ENCODE assay signal across 24 cellular contexts in genomic region chr3:33173672-33174071, GRCh38. TPM values are rescaled to one million over a fixed set of nuclear protein-coding genes. Genes with fewer than 3 reads are reported as not detected.
"Had no signal": no experiment of that assay in that cellular context is flagged by ENCODE, and none has a peak within 500 bp of the region (broad histone marks: within the 10 kb centered on the region; RNA-seq: fewer than 3 reads in every experiment).

No MANE protein-coding gene starts in this region.

- FAIRE-seq: RCC 7860, TTC549 had no signal

- ATAC-seq: activated naive CD4-positive, alpha-beta T cell treated with anti-CD3 and anti-CD28 coated beads, Interleukin-2, amount 50 U/mL, for 72 hours; activated naive CD8-positive, alpha-beta T cell treated with anti-CD3 and anti-CD28 coated beads, Interleukin-2, amount 50 U/mL, for 24 hours; activated T-cell treated with anti-CD3 and anti-CD28 coated beads, Interleukin-2, amount 50 U/mL, for 4 hours; PC-3; T-cell had no signal

- H3K27me3 ChIP-seq: breast epithelium had no signal

- DNase-seq: activated B cell treated with CpG ODN at 0.5 μM for 24 hours; activated CD4-positive, alpha-beta memory T cell treated with anti-CD3 and anti-CD28 coated beads for 36 hours; activated CD4-positive, alpha-beta T cell treated with anti-CD3 and anti-CD28 coated beads, Interleukin-2, amount 10 ng/mL, durations not matched to agents 7 days and 5 days; activated CD8-positive, alpha-beta memory T cell treated with anti-CD3 and anti-CD28 coated beads for 24 hours; activated effector memory CD4-positive, alpha-beta T cell treated with anti-CD3 and anti-CD28 coated beads, Interleukin-2, amount 50 U/mL, for 16 hours; activated naive CD4-positive, alpha-beta T cell treated with Interleukin-2 at 50 U/mL for 16 hours; activated naive CD8-positive, alpha-beta T cell treated with anti-CD3 and anti-CD28 coated beads, Interleukin-2, amount 50 U/mL, for 24 hours; activated T-cell treated with anti-CD3 and anti-CD28 coated beads, Interleukin-2, amount 50 U/mL, for 4 hours; caudate nucleus; Karpas-422; MM.1S; NCI-H1436 treated with DMSO at 0.1 percent for 48 hours; NCI-H2081 treated with DMSO at 0.1 percent for 48 hours; NCI-H446; NCI-H748 treated with DMSO at 0.1 percent for 48 hours; PC-3; SIG-M5; T-cell; T-helper 2 cell; T1000 had no signal

- H3K9me3 ChIP-seq: breast epithelium had no signal

- H3K4me3 ChIP-seq: breast epithelium had no signal

- H3K27ac ChIP-seq: breast epithelium had no signal

- H3K4me1 ChIP-seq: breast epithelium had no signal

- H3K36me3 ChIP-seq: breast epithelium had no signal

RNA-seq across cellular contexts. Expression of gene SUSD5, which starts 44.9 kb away (rescaled TPM):
- total RNA-seq: activated CD4-positive, alpha-beta memory T cell treated with anti-CD3 and anti-CD28 coated beads for 36 hours; activated CD4-positive, alpha-beta T cell treated with anti-CD3 and anti-CD28 coated beads, Interleukin-2, amount 10 ng/mL, durations not matched to agents 7 days and 5 days; activated naive CD4-positive, alpha-beta T cell treated with anti-CD3 and anti-CD28 coated beads, Interleukin-2, amount 50 U/mL, for 72 hours; activated T-cell treated with anti-CD3 and anti-CD28 coated beads, Interleukin-2, amount 50 U/mL, for 4 hours; PC-3; T-cell had no signal
